In genomic region chr6:10521104-10521808, GRCh38 we compare ENCODE assay signal across 1 cellular context.
TF ChIP-seq lines count a peak whose summit lies in the region.

Gene GCNT2, plus strand, starts transcription at chr6:10521351. Its CDS starts 7,561 bp downstream, at chr6:10528912.

TF ChIP-seq in H1, 55 proteins besides CTCF, POLR2A, EP300 and RAD21 (continued from another document):
- TF ChIP-seq HDAC2 (IDR thresholded peaks at IDR 0.05; ENCODE audit: borderline replicate concordance in 1 of 2, low read depth in 2 of 2, low read length in 2 of 2) (peak; percentile 74 to 95; a peak in 2 of 4 replicates), POU5F1 (IDR thresholded peaks at IDR 0.05; ENCODE audit: low read depth, low read length) (no peak), MAX (IDR thresholded peaks at IDR 0.05) (0 out of 2 replicates have a peak, but pooled peaks have one; percentile 21), KDM4A (IDR thresholded peaks at IDR 0.05; ENCODE audit: low read depth, low read length, severe bottlenecking) (no peak), SP1 (IDR thresholded peaks at IDR 0.05; ENCODE audit: low read depth, low read length) (peak; percentile 46; the same call in 1 of the 2 replicates)
TF ChIP-seq in H1: peak in this region for 9.
